22 cellular contexts compared by ENCODE assay signal in the genomic region with DNA sequence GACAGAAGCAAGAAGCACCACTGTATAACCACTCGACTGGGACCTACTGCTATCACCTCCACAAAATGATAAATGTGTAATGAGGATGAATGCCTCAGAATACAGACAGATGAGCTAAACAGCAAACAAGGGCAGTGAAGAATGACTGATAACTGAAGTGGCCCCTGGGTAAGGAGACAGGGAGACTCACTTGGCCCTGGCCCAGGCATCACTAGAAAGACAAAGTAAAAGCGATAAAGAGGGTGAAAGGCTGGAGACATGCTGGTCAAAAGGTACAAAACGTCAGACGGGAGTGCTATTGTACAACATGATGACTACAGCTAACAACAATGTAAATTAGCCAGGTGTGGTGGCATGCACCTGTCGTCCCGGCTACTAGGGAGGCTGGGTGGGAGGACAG.
"Had no signal": no experiment of that assay in that cellular context is flagged by ENCODE, and none has a peak within 500 bp of the region (broad histone marks: within the 10 kb centered on the region; RNA-seq: fewer than 3 reads in every experiment).

No MANE protein-coding gene starts in this region.

- DNase-seq: effector memory CD4-positive, alpha-beta T cell; esophagus squamous epithelium; foreskin fibroblast; glutamatergic neuron; immature natural killer cell; kidney; naive thymus-derived CD4-positive, alpha-beta T cell; nephron progenitor cell; retina; spleen; stimulated activated CD4-positive, alpha-beta T cell treated with anti-CD3 and anti-CD28 coated beads, Interleukin-15, amount 100 ng/mL, for 24 hours; stimulated activated CD4-positive, alpha-beta T cell treated with anti-CD3 and anti-CD28 coated beads, Interleukin-1b, Interleukin-23, amount 100 ng/mL, for 48 hours; stimulated activated CD4-positive, alpha-beta T cell treated with anti-CD3 and anti-CD28 coated beads, Interleukin-4, amount 100 ng/mL, for 24 hours; tibial artery; upper lobe of right lung had no signal

- H3K27me3 ChIP-seq: esophagus squamous epithelium, gastroesophageal sphincter, spleen, tibial artery, upper lobe of right lung, vagina had no signal

- H3K4me3 ChIP-seq: esophagus squamous epithelium, gastroesophageal sphincter, prostate gland, spleen, tibial artery, upper lobe of right lung, vagina had no signal

- H2AFZ ChIP-seq: parathyroid adenoma had no signal

- H3K9me3 ChIP-seq: esophagus squamous epithelium, gastroesophageal sphincter, prostate gland, spleen, tibial artery, upper lobe of right lung, vagina had no signal

- H3K79me2 ChIP-seq: parathyroid adenoma had no signal

- H3K9ac ChIP-seq: parathyroid adenoma had no signal

- H3K27ac ChIP-seq: esophagus squamous epithelium, gastroesophageal sphincter, parathyroid adenoma, prostate gland, spleen, tibial artery, upper lobe of right lung, vagina had no signal

- H3K4me1 ChIP-seq: esophagus squamous epithelium, gastroesophageal sphincter, parathyroid adenoma, prostate gland, tibial artery, upper lobe of right lung, vagina had no signal

- FAIRE-seq: endometrium, kidney had no signal

- ATAC-seq: gastroesophageal sphincter; naive thymus-derived CD4-positive, alpha-beta T cell; sciatic nerve; stimulated activated memory B cell treated with anti-CD40 and anti-IgM and Interleukin-4, amounts not matched to agents 10 μg/mL and 1 μg/mL and 100 μg/mL, for 72 hours; upper lobe of right lung had no signal

- H3K36me3 ChIP-seq: esophagus squamous epithelium, gastroesophageal sphincter, prostate gland, spleen, tibial artery, upper lobe of right lung, vagina had no signal
